In genomic region chr9:77731930-77732329, GRCh38 we compare ENCODE assay signal across 1 cellular context.
TF ChIP-seq lines count a peak whose summit lies in the region.

No MANE protein-coding gene starts in this region.

TF ChIP-seq in GM12878, 131 proteins besides CTCF, POLR2A, EP300 and RAD21 (continued from another document):
- TF ChIP-seq WRNIP1 (IDR thresholded peaks at IDR 0.05; ENCODE audit: borderline replicate concordance, low read depth, low read length) (no peak), DPF2 (IDR thresholded peaks at IDR 0.05) (peak; percentile 64), ATF7 (IDR thresholded peaks at IDR 0.05; ENCODE audit: low read depth) (peak; percentile 66), LARP7 (IDR thresholded peaks at IDR 0.05) (no peak)
